29 cellular contexts compared by ENCODE assay signal in genomic region chr3:119156868-119157267, GRCh38. TPM values are rescaled to one million over a fixed set of nuclear protein-coding genes. Genes with fewer than 3 reads are reported as not detected.
"Had no signal": no experiment of that assay in that cellular context is flagged by ENCODE, and none has a peak within 500 bp of the region (broad histone marks: within the 10 kb centered on the region; RNA-seq: fewer than 3 reads in every experiment).

No MANE protein-coding gene starts in this region.

- H3K27ac Mint-ChIP-seq: activated CD4-positive, alpha-beta memory T cell treated with anti-CD3 and anti-CD28 coated beads, Interleukin-2, amount 10 ng/mL, durations not matched to agents 7 days and 5 days; activated CD4-positive, alpha-beta T cell treated with anti-CD3 and anti-CD28 coated beads for 36 hours; activated naive CD4-positive, alpha-beta T cell treated with anti-CD3 and anti-CD28 coated beads for 36 hours; activated naive CD8-positive, alpha-beta T cell; activated T-helper 17 cell treated with anti-CD3 and anti-CD28 coated beads, Interleukin-2, amount 50 U/mL, for 72 hours; brain had no signal

- H3K4me3 Mint-ChIP-seq: activated CD4-positive, alpha-beta memory T cell treated with anti-CD3 and anti-CD28 coated beads, Interleukin-2, amount 10 ng/mL, durations not matched to agents 7 days and 5 days; activated CD4-positive, alpha-beta T cell treated with anti-CD3 and anti-CD28 coated beads for 36 hours; activated naive CD4-positive, alpha-beta T cell treated with anti-CD3 and anti-CD28 coated beads for 36 hours; activated naive CD8-positive, alpha-beta T cell; activated T-helper 17 cell treated with anti-CD3 and anti-CD28 coated beads, Interleukin-2, amount 50 U/mL, for 72 hours; brain; central memory CD8-positive, alpha-beta T cell had no signal

- H3K4me1 ChIP-seq: Peyer's patch, SJSA1 had no signal

- H3K9me3 ChIP-seq: SJSA1 had no signal

- H3K27me3 ChIP-seq: Peyer's patch, SJSA1 had no signal

- H3K27ac ChIP-seq: Peyer's patch, SJSA1, WERI-Rb-1 had no signal

- ATAC-seq: activated CD4-positive, alpha-beta T cell treated with anti-CD3 and anti-CD28 coated beads for 36 hours; activated T-helper 17 cell treated with anti-CD3 and anti-CD28 coated beads, Interleukin-2, amount 50 U/mL, for 72 hours; SK-N-SH treated with all-trans-retinoic acid at 6 μM for 48 hours had no signal

- DNase-seq: activated CD4-positive, alpha-beta memory T cell treated with anti-CD3 and anti-CD28 coated beads, Interleukin-2, amount 10 ng/mL, durations not matched to agents 7 days and 5 days; activated CD4-positive, alpha-beta T cell treated with anti-CD3 and anti-CD28 coated beads for 36 hours; activated CD4-positive, alpha-beta T cell treated with anti-CD3 and anti-CD28 coated beads, Interleukin-2, amount 50 U/mL, for 1 hour; activated gamma-delta T cell; activated naive CD4-positive, alpha-beta T cell treated with anti-CD3 and anti-CD28 coated beads for 36 hours; activated T-cell treated with anti-CD3 and anti-CD28 coated beads for 4 hours; activated T-cell treated with anti-CD3 and anti-CD28 coated beads, Interleukin-2, amount 50 U/mL, for 48 hours; amygdala; KG1; NCI-H1105 treated with DMSO at 0.1 percent for 48 hours; NCI-H1436 treated with DMSO at 0.1 percent for 48 hours; NCI-H187; NCI-H2081; NCI-H524; Peyer's patch; SHP77; T-helper 1 cell; WERI-Rb-1 had no signal

- H3K4me1 Mint-ChIP-seq: activated CD4-positive, alpha-beta memory T cell treated with anti-CD3 and anti-CD28 coated beads, Interleukin-2, amount 10 ng/mL, durations not matched to agents 7 days and 5 days; activated CD4-positive, alpha-beta T cell treated with anti-CD3 and anti-CD28 coated beads for 36 hours; activated T-helper 17 cell treated with anti-CD3 and anti-CD28 coated beads, Interleukin-2, amount 50 U/mL, for 72 hours; brain; central memory CD8-positive, alpha-beta T cell had no signal

- FAIRE-seq: astrocyte had no signal

- H3K36me3 Mint-ChIP-seq: brain had no signal

RNA-seq across cellular contexts. Expression of gene TEX55, which starts 10.9 kb away (rescaled TPM):
- total RNA-seq: activated CD4-positive, alpha-beta memory T cell treated with anti-CD3 and anti-CD28 coated beads, Interleukin-2, amount 10 ng/mL, durations not matched to agents 7 days and 5 days; activated CD4-positive, alpha-beta T cell treated with anti-CD3 and anti-CD28 coated beads for 36 hours; activated CD8-positive, alpha-beta memory T cell treated with anti-CD3 and anti-CD28 coated beads for 36 hours; activated naive CD4-positive, alpha-beta T cell treated with anti-CD3 and anti-CD28 coated beads for 36 hours; activated T-helper 17 cell treated with anti-CD3 and anti-CD28 coated beads, Interleukin-2, amount 50 U/mL, for 72 hours; astrocyte; LHCN-M2; M059J; Peyer's patch; SJSA1; T-helper 2 cell treated with Interferon-gamma antibody and Interleukin-4, amounts not matched to agents 100 ng/mL and 5 ng/mL, for 36 hours had no signal

RNA-seq across cellular contexts. Expression of gene UPK1B, which starts 16.5 kb away (rescaled TPM):
- total RNA-seq: activated CD4-positive, alpha-beta memory T cell treated with anti-CD3 and anti-CD28 coated beads, Interleukin-2, amount 10 ng/mL, durations not matched to agents 7 days and 5 days; activated CD8-positive, alpha-beta memory T cell treated with anti-CD3 and anti-CD28 coated beads for 36 hours; LHCN-M2; Peyer's patch; T-helper 2 cell treated with Interferon-gamma antibody and Interleukin-4, amounts not matched to agents 100 ng/mL and 5 ng/mL, for 36 hours had no signal
